ENCODE assay signal across 12 cellular contexts in genomic region chr12:10718279-10718821, GRCh38. TPM values are rescaled to one million over a fixed set of nuclear protein-coding genes. Genes with fewer than 3 reads are reported as not detected.
DNase-seq lines count a peak whose midpoint lies in the region; ATAC-seq and TF ChIP-seq lines count a peak whose summit lies in the region.
"Had no signal": no experiment of that assay in that cellular context is flagged by ENCODE, and none has a peak within 500 bp of the region (broad histone marks: within the 10 kb centered on the region; RNA-seq: fewer than 3 reads in every experiment).

No MANE protein-coding gene starts in this region.

- no peak overlapping the region for H2AFZ ChIP-seq in ACC112 (ENCODE audit: low read length, unreplicated experiment)

- H3K4me3 ChIP-seq in ACC112 (ENCODE audit: low read depth, low read length), result peak overlapping the region; percentile 89
- H3K4me3 ChIP-seq in LNCaP clone FGC (ENCODE audit: low read depth, low read length), result peak overlapping the region; percentile 8; the same call in 1 of the 2 replicates
- no peak overlapping the region for H3K4me3 ChIP-seq in BE2C (ENCODE audit: low read depth, low read length)

- DNase-seq in LNCaP clone FGC (ENCODE audit: low read depth), result peak; percentile 32
- DNase-seq in dermis blood vessel endothelial cell, result peak; percentile 55
- no peak for DNase-seq in nephron progenitor cell
- DNase-seq in BE2C, result no peak
- DNase-seq in DMS79 treated with DMSO at 0.1 percent for 48 hours (lab: John Stamatoyannopoulos, UW), result no peak
- DNase-seq in stimulated activated effector memory CD8-positive, alpha-beta T cell treated with anti-CD3 and anti-CD28 coated beads, Interleukin-12 subunit alpha, Interleukin-12 subunit beta, amount 100 ng/mL, for 72 hours (ENCODE audit: low spot score in 2 of 2), result no peak
- DNase-seq: DMS79, erythroblast, NCI-H1436 treated with DMSO at 0.1 percent for 48 hours had no signal

- no peaks in the 10 kb centered on the region; the same call in 1 of the 2 replicates for H3K9me3 ChIP-seq in BE2C

- peak overlapping the region; percentile 98 for H3K27ac Mint-ChIP-seq in nephron progenitor cell
- no peak overlapping the region for H3K27ac Mint-ChIP-seq in stimulated activated effector memory CD8-positive, alpha-beta T cell treated with anti-CD3 and anti-CD28 coated beads, Interleukin-12 subunit alpha, Interleukin-12 subunit beta, amount 100 ng/mL, for 72 hours

- peaks cover 80% of the 10 kb centered on the region for H3K79me2 ChIP-seq in ACC112 (ENCODE audit: control insufficient read depth, insufficient read depth, low read length, unreplicated experiment)

- no peak for ATAC-seq in GM19463 (IDR thresholded peaks at IDR 0.05; ENCODE audit: unreplicated experiment)
- no peak for ATAC-seq in stimulated activated effector memory CD8-positive, alpha-beta T cell treated with anti-CD3 and anti-CD28 coated beads, Interleukin-12 subunit alpha, Interleukin-12 subunit beta, amount 100 ng/mL, for 72 hours
- ATAC-seq: activated CD4-positive, CD25-positive, alpha-beta regulatory T cell treated with anti-CD3 and anti-CD28 coated beads, Interleukin-2, amount 50 U/mL, for 24 hours had no signal

- H3K4me3 Mint-ChIP-seq in nephron progenitor cell, result peak overlapping the region; percentile 95
- H3K4me3 Mint-ChIP-seq in stimulated activated effector memory CD8-positive, alpha-beta T cell treated with anti-CD3 and anti-CD28 coated beads, Interleukin-12 subunit alpha, Interleukin-12 subunit beta, amount 100 ng/mL, for 72 hours, result no peak overlapping the region

- H3K27me3 ChIP-seq in ACC112 (ENCODE audit: insufficient read depth, low read length) (no peaks in the 10 kb centered on the region), BE2C (peaks cover 92% of the 10 kb centered on the region)

- H3K4me1 Mint-ChIP-seq in nephron progenitor cell, result peaks cover 70% of the 10 kb centered on the region
- H3K4me1 Mint-ChIP-seq in stimulated activated effector memory CD8-positive, alpha-beta T cell treated with anti-CD3 and anti-CD28 coated beads, Interleukin-12 subunit alpha, Interleukin-12 subunit beta, amount 100 ng/mL, for 72 hours, result peaks cover 50% of the 10 kb centered on the region

- peaks cover 23% of the 10 kb centered on the region for H3K36me3 Mint-ChIP-seq in nephron progenitor cell (ENCODE audit: low read depth)
- peaks cover 67% of the 10 kb centered on the region for H3K36me3 Mint-ChIP-seq in stimulated activated effector memory CD8-positive, alpha-beta T cell treated with anti-CD3 and anti-CD28 coated beads, Interleukin-12 subunit alpha, Interleukin-12 subunit beta, amount 100 ng/mL, for 72 hours

- H3K27me3 Mint-ChIP-seq in nephron progenitor cell (ENCODE audit: low read depth, poor library complexity), result peaks cover 3% of the 10 kb centered on the region

- peaks cover 52% of the 10 kb centered on the region for H3K4me1 ChIP-seq in ACC112 (ENCODE audit: control insufficient read depth, insufficient read depth, low read length, unreplicated experiment)
- H3K4me1 ChIP-seq in BE2C, result no peaks in the 10 kb centered on the region

- H3K36me3 ChIP-seq in ACC112 (ENCODE audit: insufficient read depth, low read length), result peaks cover 26% of the 10 kb centered on the region
- H3K36me3 ChIP-seq in BE2C, result no peaks in the 10 kb centered on the region

- no peaks in the 10 kb centered on the region for H3K9me3 Mint-ChIP-seq in nephron progenitor cell
- H3K9me3 Mint-ChIP-seq in stimulated activated effector memory CD8-positive, alpha-beta T cell treated with anti-CD3 and anti-CD28 coated beads, Interleukin-12 subunit alpha, Interleukin-12 subunit beta, amount 100 ng/mL, for 72 hours, result no peaks in the 10 kb centered on the region

- H3K27ac ChIP-seq in ACC112 (ENCODE audit: low read depth, low read length), result peak overlapping the region; percentile 99

- TF ChIP-seq CTCF in LNCaP clone FGC (IDR thresholded peaks at IDR 0.05; ENCODE audit: control insufficient read depth, extremely low read depth, insufficient read depth), result no peak
- no peak for TF ChIP-seq CTCF in nephron progenitor cell (IDR thresholded peaks at IDR 0.05)
- no peak for TF ChIP-seq CTCF in BE2C (IDR thresholded peaks at IDR 0.05; ENCODE audit: low read depth, low read length)

RNA-seq across cellular contexts. Expression of gene YBX3, which starts 4.8 kb away (rescaled TPM):
- 148 and 179 TPM in 2 replicates for total RNA-seq in dermis blood vessel endothelial cell
- 0.77 TPM for polyA plus RNA-seq in BE2C (2012; ENCODE audit: insufficient read depth, insufficient read length, low read depth)

RNA-seq across cellular contexts. Expression of gene STYK1, which starts 44.5 kb away (rescaled TPM):
- 4.6 and 7.9 TPM in 2 replicates for total RNA-seq in dermis blood vessel endothelial cell
- not detected for polyA plus RNA-seq in BE2C (2012; ENCODE audit: insufficient read depth, insufficient read length, low read depth)

Comparison
In these comparisons a context has a peak if more than half of its experiments do, and no peak if none do; other contexts are left out.
1. DNase-seq: peak in LNCaP clone FGC (single experiment) and dermis blood vessel endothelial cell (single experiment); none in nephron progenitor cell (single experiment), BE2C (single experiment), DMS79 treated with DMSO at 0.1 percent for 48 hours (single experiment) and stimulated activated effector memory CD8-positive, alpha-beta T cell treated with anti-CD3 and anti-CD28 coated beads, Interleukin-12 subunit alpha, Interleukin-12 subunit beta, amount 100 ng/mL, for 72 hours (0 of 2).